Comparison of ENCODE assay signal across 34 cellular contexts in genomic region chr5:120955795-120956194, GRCh38.
"Had no signal": no experiment of that assay in that cellular context is flagged by ENCODE, and none has a peak within 500 bp of the region (broad histone marks: within the 10 kb centered on the region; RNA-seq: fewer than 3 reads in every experiment).

No MANE protein-coding gene starts in this region.

- DNase-seq: Karpas-422, Kasumi-1, MG63, MM.1S, MV-4-11, NCI-H1048, NCI-H1092, NCI-H1092 treated with DMSO at 0.1 percent for 48 hours, NCI-H1105, NCI-H1105 treated with DMSO at 0.1 percent for 48 hours, NCI-H1417, NCI-H1417 treated with DMSO at 0.1 percent for 48 hours, NCI-H1436, NCI-H1436 treated with DMSO at 0.1 percent for 48 hours, NCI-H146, NCI-H1694, NCI-H1694 treated with DMSO at 0.1 percent for 48 hours, NCI-H187, NCI-H187 treated with DMSO at 0.1 percent for 48 hours, NCI-H1930, NCI-H2029, NCI-H2029 treated with DMSO at 0.1 percent for 48 hours, NCI-H2081, NCI-H2081 treated with DMSO at 0.1 percent for 48 hours, NCI-H2107, NCI-H2171, NCI-H2171 treated with DMSO at 0.1 percent for 48 hours, NCI-H2227 treated with DMSO at 0.1 percent for 48 hours, NCI-H226, NCI-H345, NCI-H446, NCI-H446 treated with DMSO at 0.1 percent for 48 hours, NCI-H510A, NCI-H510A treated with DMSO at 0.1 percent for 48 hours had no signal
